ENCODE assay signal across 19 cellular contexts in genomic region chr13:21550918-21551317, GRCh38. TPM values are rescaled to one million over a fixed set of nuclear protein-coding genes. Genes with fewer than 3 reads are reported as not detected.
DNase-seq lines count a peak whose midpoint lies in the region; ATAC-seq, FAIRE-seq and TF ChIP-seq lines count a peak whose summit lies in the region.
"Had no signal": no experiment of that assay in that cellular context is flagged by ENCODE, and none has a peak within 500 bp of the region (broad histone marks: within the 10 kb centered on the region; RNA-seq: fewer than 3 reads in every experiment).

No MANE protein-coding gene starts in this region.

- intact Hi-C loops in MCF 10A (cut with micrococcal nuclease) (no loop called here), breast epithelium (cut with DNase I; ENCODE audit: low total_unique reads) (no loop called here), left ventricle myocardium superior (cut with micrococcal nuclease) (no loop called here)

- H3K4me1 ChIP-seq in breast epithelium: no peaks in the 10 kb centered on the region
- no peaks in the 10 kb centered on the region for H3K4me1 ChIP-seq in foreskin keratinocyte
- no peaks in the 10 kb centered on the region for H3K4me1 ChIP-seq in trophoblast cell (ENCODE audit: control insufficient read depth in 1 of 2, insufficient read depth in 2 of 2, low read length in 2 of 2)

- H2BK120ac ChIP-seq in trophoblast cell (ENCODE audit: insufficient read depth, low read length, poor library complexity): no peak overlapping the region

- H3K9me3 ChIP-seq in breast epithelium: no peaks in the 10 kb centered on the region
- H3K9me3 ChIP-seq in trophoblast cell (ENCODE audit: insufficient read depth, low read depth, low read length): no peaks in the 10 kb centered on the region

- H4K12ac ChIP-seq in trophoblast cell (ENCODE audit: low read depth, low read length): no peak overlapping the region

- no peak overlapping the region for H2AK5ac ChIP-seq in trophoblast cell (ENCODE audit: low read length)

- peak; percentile 30 for DNase-seq in MCF 10A (ENCODE audit: unreplicated experiment)
- no peak for DNase-seq in breast epithelium (ENCODE audit: low spot score in 2 of 2)
- peak; percentile 86 for DNase-seq in bronchial epithelial cell (ENCODE audit: low read depth)
- peak; percentile 29 to 54 for DNase-seq in foreskin keratinocyte
- no peak for DNase-seq in trophoblast cell
- no peak for DNase-seq in left ventricle myocardium superior
- DNase-seq: C1 segment of cervical spinal cord; CD4-positive, alpha-beta memory T cell; COR-L47; KG1 had no signal

- POLR2A ChIA-PET in MCF 10A (lab: Yijun Ruan, JAX): no interaction called here

- peak overlapping the region; percentile 16 for H3K27ac Mint-ChIP-seq in MCF 10A (ENCODE audit: low read depth, unreplicated experiment)
- H3K27ac Mint-ChIP-seq: B cell had no signal

- H2AFZ ChIP-seq in trophoblast cell (ENCODE audit: insufficient read depth, low read length, poor library complexity): no peak overlapping the region

- H2BK5ac ChIP-seq in trophoblast cell (ENCODE audit: low read depth, low read length, poor library complexity): no peak overlapping the region

- H3K79me1 ChIP-seq in trophoblast cell (ENCODE audit: low read length): no peaks in the 10 kb centered on the region

- no peak overlapping the region for H3K4ac ChIP-seq in trophoblast cell (ENCODE audit: low read depth, low read length)

- CTCF ChIA-PET in MCF 10A (lab: Yijun Ruan, JAX): interaction anchor here (1.8 kb wide), 1 partner anchor 7 kb away, joined by 6 read pairs; no protein-coding TSS in a partner anchor

- H3K9ac ChIP-seq in trophoblast cell (ENCODE audit: low read length): no peak overlapping the region

- H3K4me3 Mint-ChIP-seq in MCF 10A (ENCODE audit: unreplicated experiment): no peak overlapping the region
- H3K4me3 Mint-ChIP-seq: B cell; CD4-positive, alpha-beta memory T cell; IgD-negative memory B cell had no signal

- H3K9me3 Mint-ChIP-seq in MCF 10A (ENCODE audit: unreplicated experiment): no peaks in the 10 kb centered on the region
- H3K9me3 Mint-ChIP-seq: IgD-negative memory B cell had no signal

- H2BK12ac ChIP-seq in trophoblast cell (ENCODE audit: low read length): no peak overlapping the region

- no CpG with 5 or more reads among the region's 2 CpGs for WGBS in trophoblast cell (ENCODE audit: extremely low coverage, insufficient coverage, insufficient read length)

- no peaks in the 10 kb centered on the region for H3K27me3 ChIP-seq in breast epithelium
- H3K27me3 ChIP-seq in bronchial epithelial cell (ENCODE audit: control insufficient read depth, insufficient read depth, low read length): no peaks in the 10 kb centered on the region
- H3K27me3 ChIP-seq in foreskin keratinocyte: no peaks in the 10 kb centered on the region
- no peaks in the 10 kb centered on the region for H3K27me3 ChIP-seq in trophoblast cell (ENCODE audit: insufficient read depth, low read length)

- FAIRE-seq in bronchial epithelial cell (lab: Jason Lieb, UNC): peak; percentile 83
- FAIRE-seq: A204.1, G401.6, GM12891, H54 had no signal

- no peak for ATAC-seq in foreskin keratinocyte
- no peak for ATAC-seq in GM18867 (IDR thresholded peaks at IDR 0.05; ENCODE audit: unreplicated experiment)
- no peak for ATAC-seq in left ventricle myocardium superior
- ATAC-seq in GM19455 (IDR thresholded peaks at IDR 0.05; ENCODE audit: unreplicated experiment): no peak
- ATAC-seq: HCT116 had no signal

- H3K27ac ChIP-seq in breast epithelium (no peak overlapping the region), foreskin keratinocyte (no peak overlapping the region), trophoblast cell (ENCODE audit: low read depth, low read length) (no peak overlapping the region)

- no peak for TF ChIP-seq POLR2A in breast epithelium (IDR thresholded peaks at IDR 0.05)

- peak overlapping the region; percentile 44 for H3K23ac ChIP-seq in trophoblast cell (ENCODE audit: low read length)

- no peak overlapping the region for H3K18ac ChIP-seq in trophoblast cell (ENCODE audit: low read length)

- peaks cover 12% of the 10 kb centered on the region for H3K36me3 Mint-ChIP-seq in MCF 10A (ENCODE audit: insufficient read depth, unreplicated experiment)

- no peak overlapping the region for H3K4me3 ChIP-seq in breast epithelium
- no peak overlapping the region for H3K4me3 ChIP-seq in bronchial epithelial cell (ENCODE audit: low read depth, low read length)
- no peak overlapping the region for H3K4me3 ChIP-seq in trophoblast cell (ENCODE audit: low read depth, low read length)

- H3K4me2 ChIP-seq in trophoblast cell (ENCODE audit: low read length): no peak overlapping the region

- BruUV-seq in MCF 10A (replicated peaks; lab: Mats Ljungman, UMichigan): no TSS peak

- H3K79me2 ChIP-seq in trophoblast cell (ENCODE audit: control insufficient read depth, insufficient read depth, low read length, poor library complexity): no peaks in the 10 kb centered on the region

- no peak overlapping the region for H4K91ac ChIP-seq in trophoblast cell (ENCODE audit: low read depth, low read length)

- H4K8ac ChIP-seq in trophoblast cell (ENCODE audit: low read depth, low read length): no peak overlapping the region

- peaks cover 17% of the 10 kb centered on the region for H3K4me1 Mint-ChIP-seq in MCF 10A (ENCODE audit: insufficient read depth, unreplicated experiment)

- H3K14ac ChIP-seq in trophoblast cell (ENCODE audit: low read length): no peak overlapping the region

- H3K27me3 Mint-ChIP-seq in MCF 10A (ENCODE audit: insufficient read depth, unreplicated experiment): no peaks in the 10 kb centered on the region
- H3K27me3 Mint-ChIP-seq: B cell; CD4-positive, alpha-beta memory T cell; IgD-negative memory B cell had no signal

- TF ChIP-seq CTCF in MCF 10A (IDR thresholded peaks at IDR 0.05; ENCODE audit: unreplicated experiment): no peak
- TF ChIP-seq CTCF in breast epithelium (IDR thresholded peaks at IDR 0.05): no peak
- no peak for TF ChIP-seq CTCF in bronchial epithelial cell (IDR thresholded peaks at IDR 0.05; ENCODE audit: insufficient read depth, low read length, severe bottlenecking)
- no peak for TF ChIP-seq CTCF in foreskin keratinocyte (conservative IDR thresholded peaks at IDR 0.05)

- H3K36me3 ChIP-seq in breast epithelium (no peaks in the 10 kb centered on the region), bronchial epithelial cell (ENCODE audit: control insufficient read depth, insufficient read depth, low read length) (no peaks in the 10 kb centered on the region), trophoblast cell (ENCODE audit: control insufficient read depth in 1 of 2, insufficient read depth in 2 of 2, low read length in 2 of 2) (no peaks in the 10 kb centered on the region)

RNA-seq across cellular contexts. Expression of gene MICU2, which starts 53.1 kb away (rescaled TPM):
- 18.7 and 21.8 TPM in 2 replicates for total RNA-seq in MCF 10A (2022)
- total RNA-seq in breast epithelium: 10 to 100 TPM; 54.1 to 90.9 (median 73.7) TPM
- total RNA-seq in bronchial epithelial cell: 41.9 and 43.4 TPM in 2 replicates
- total RNA-seq in foreskin keratinocyte: 35.1 and 35.4 TPM in 2 replicates
- 23.5 and 26.5 TPM in 2 replicates for polyA plus RNA-seq in foreskin keratinocyte
- 31.8 and 35.0 TPM in 2 replicates for polyA plus RNA-seq in trophoblast cell (2013)
- total RNA-seq in left ventricle myocardium superior: 63.0 TPM

Comparison
In these comparisons a context has a peak if more than half of its experiments do, and no peak if none do; other contexts are left out.
1. DNase-seq: peak in MCF 10A (single experiment), bronchial epithelial cell (single experiment) and foreskin keratinocyte (2 of 2); none in breast epithelium (0 of 2), trophoblast cell (0 of 2) and left ventricle myocardium superior (single experiment).